23 cellular contexts compared by ENCODE assay signal in the genomic region with DNA sequence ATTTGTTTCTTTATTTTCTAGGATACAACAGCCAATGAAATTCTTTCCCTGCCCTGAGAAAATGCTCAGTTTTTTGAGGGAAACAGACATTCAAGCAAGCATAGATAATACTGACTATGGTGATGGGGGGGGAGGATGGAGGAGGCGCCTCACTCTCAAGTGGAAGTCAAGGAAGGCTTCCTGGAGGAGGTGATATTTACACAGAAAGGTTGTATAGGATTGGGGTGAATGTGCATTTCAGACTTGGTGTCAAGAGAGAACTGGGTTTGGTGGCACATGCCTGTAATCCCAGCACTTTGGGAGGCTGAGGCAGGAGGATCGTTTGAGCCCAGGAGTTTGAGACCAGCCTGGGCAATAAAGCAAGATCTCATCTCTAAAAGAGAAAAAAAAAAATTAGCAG. TPM values are rescaled to one million over a fixed set of nuclear protein-coding genes. Genes with fewer than 3 reads are reported as not detected.
DNase-seq lines count a peak whose midpoint lies in the region; ATAC-seq, FAIRE-seq and TF ChIP-seq lines count a peak whose summit lies in the region.
"Had no signal": no experiment of that assay in that cellular context is flagged by ENCODE, and none has a peak within 500 bp of the region (broad histone marks: within the 10 kb centered on the region; RNA-seq: fewer than 3 reads in every experiment).

No MANE protein-coding gene starts in this region.

- no peak for ATAC-seq in A549
- no peak for ATAC-seq in central memory CD8-positive, alpha-beta T cell (replicated peaks; ENCODE audit: extremely low read depth, poor library complexity, severe bottlenecking)
- ATAC-seq: CD8-positive, alpha-beta T cell; GM12878 had no signal

- no peak overlapping the region for H3K4me2 ChIP-seq in A549
- H3K4me2 ChIP-seq: BLaER1 had no signal

- no peak for TF ChIP-seq EP300 in A549 (IDR thresholded peaks at IDR 0.05)

- no peak for TF ChIP-seq POLR2A in A549 (IDR thresholded peaks at IDR 0.05; ENCODE audit: low read length)

- TF ChIP-seq CTCF in A549 (IDR thresholded peaks at IDR 0.05) (no peak), CD14-positive monocyte (IDR thresholded peaks at IDR 0.05) (no peak)

- CTCF ChIA-PET in A549 (lab: Yijun Ruan, JAX), result interaction anchor here (4.7 kb wide), 1 partner anchor 11 kb away, joined by 17 read pairs; no protein-coding TSS in a partner anchor
- CTCF ChIA-PET in CD4-positive, alpha-beta memory T cell (lab: Charles Lee; ENCODE audit: partially characterized antibody), result interaction anchor here (0.8 to 1.6 kb wide), 2 partner anchors 12 kb away, joined by 6 to 9 read pairs; no protein-coding TSS in a partner anchor

- H3K36me3 Mint-ChIP-seq in CD4-positive, alpha-beta memory T cell, result no peaks in the 10 kb centered on the region
- peaks cover 11% of the 10 kb centered on the region for H3K36me3 Mint-ChIP-seq in central memory CD8-positive, alpha-beta T cell (ENCODE audit: insufficient read depth)
- peaks cover 4 to 7% of the 10 kb centered on the region in 2 donors for H3K36me3 Mint-ChIP-seq in CD14-positive monocyte
- H3K36me3 Mint-ChIP-seq: CD8-positive, alpha-beta T cell had no signal

- no peak for DNase-seq in A549 (ENCODE audit: low read depth in 1 of 2, low spot score in 1 of 2)
- no peak for DNase-seq in CD4-positive, alpha-beta memory T cell
- DNase-seq in central memory CD8-positive, alpha-beta T cell (ENCODE audit: low spot score in 2 of 2), result no peak
- no peak for DNase-seq in NOMO-1 (lab: John Stamatoyannopoulos, UW; ENCODE audit: unreplicated experiment in 2 of 2)
- no peak for DNase-seq in CD14-positive monocyte (ENCODE audit: low spot score)
- no peak for DNase-seq in activated CD4-positive, alpha-beta T cell treated with anti-CD3 and anti-CD28 coated beads for 1 hour
- DNase-seq: ACHN; BE2C; C1 segment of cervical spinal cord; Caco-2; Calu3; CD8-positive, alpha-beta T cell; DMS79 treated with DMSO at 0.1 percent for 48 hours; GF-D8 had no signal

- peak overlapping the region in 1 of 8 donors; percentile 27 for H3K4me3 Mint-ChIP-seq in CD4-positive, alpha-beta memory T cell
- H3K4me3 Mint-ChIP-seq in central memory CD8-positive, alpha-beta T cell, result no peak overlapping the region
- no peak overlapping the region for H3K4me3 Mint-ChIP-seq in CD14-positive monocyte
- H3K4me3 Mint-ChIP-seq: CD8-positive, alpha-beta T cell had no signal

- H3K27ac Mint-ChIP-seq in CD4-positive, alpha-beta memory T cell, result peak overlapping the region in 4 of 7 donors; percentile 25 to 57 (median 49)
- peak overlapping the region; percentile 32 for H3K27ac Mint-ChIP-seq in central memory CD8-positive, alpha-beta T cell (ENCODE audit: low read depth)
- H3K27ac Mint-ChIP-seq in CD14-positive monocyte, result peak overlapping the region in 1 of 7 donors; percentile 51

- no peaks in the 10 kb centered on the region for H3K27me3 Mint-ChIP-seq in CD4-positive, alpha-beta memory T cell
- peaks cover 20% of the 10 kb centered on the region for H3K27me3 Mint-ChIP-seq in central memory CD8-positive, alpha-beta T cell
- peaks cover 5 to 16% (median 8%) of the 10 kb centered on the region in 3 donors for H3K27me3 Mint-ChIP-seq in CD14-positive monocyte (ENCODE audit: low read depth in 3 of 3)

- H3K4me1 ChIP-seq in A549, result no peaks in the 10 kb centered on the region
- H3K4me1 ChIP-seq in CD4-positive, alpha-beta memory T cell (ENCODE audit: insufficient read depth, low read length), result no peaks in the 10 kb centered on the region
- H3K4me1 ChIP-seq: BE2C, Caco-2 had no signal

- POLR2A ChIA-PET in A549 (lab: Yijun Ruan, JAX), result interaction anchor here (0.6 kb wide), 1 partner anchor 1292 kb away, joined by 5 read pairs; no protein-coding TSS in a partner anchor
- POLR2A ChIA-PET in CD4-positive, alpha-beta memory T cell (lab: Charles Lee; ENCODE audit: partially characterized antibody), result interaction anchor here (3.1 kb wide), 1 partner anchor 15 kb away, joined by 15 read pairs; no protein-coding TSS in a partner anchor

- H3K4me1 Mint-ChIP-seq in CD4-positive, alpha-beta memory T cell, result peaks cover 0 to 11% (median 5%) of the 10 kb centered on the region in 4 donors
- no peaks in the 10 kb centered on the region for H3K4me1 Mint-ChIP-seq in central memory CD8-positive, alpha-beta T cell
- peaks cover 38% of the 10 kb centered on the region for H3K4me1 Mint-ChIP-seq in CD14-positive monocyte

- no peak overlapping the region for H3K27ac ChIP-seq in A549
- H3K27ac ChIP-seq in CD4-positive, alpha-beta memory T cell (ENCODE audit: low read depth, low read length), result no peak overlapping the region
- H3K27ac ChIP-seq: 22Rv1, BLaER1 had no signal

- TF ChIP-seq RAD21 in A549 (conservative IDR thresholded peaks at IDR 0.05 in 1 of 2, IDR thresholded peaks at IDR 0.05 in 1 of 2), result no peak

- H3K9me3 Mint-ChIP-seq in CD4-positive, alpha-beta memory T cell, result peaks cover 0 to 5% (median 0%) of the 10 kb centered on the region in 8 donors
- no peaks in the 10 kb centered on the region for H3K9me3 Mint-ChIP-seq in central memory CD8-positive, alpha-beta T cell
- H3K9me3 Mint-ChIP-seq in CD14-positive monocyte, result peaks cover 7 to 14% (median 9%) of the 10 kb centered on the region in 7 donors

- H3K36me3 ChIP-seq in CD4-positive, alpha-beta memory T cell (ENCODE audit: insufficient read depth, low read length), result no peaks in the 10 kb centered on the region
- H3K36me3 ChIP-seq: BE2C, BLaER1 had no signal

- no peak for FAIRE-seq in A549 (lab: Jason Lieb, UNC)
- FAIRE-seq: D721Med, G401.6, GM12878, GM12892, GM18507 had no signal

- no peak overlapping the region for H3K4me3 ChIP-seq in A549
- H3K4me3 ChIP-seq in CD4-positive, alpha-beta memory T cell (ENCODE audit: low read length in 2 of 2), result no peak overlapping the region
- H3K4me3 ChIP-seq: BLaER1, GM12878 had no signal

- H3K27me3 ChIP-seq in CD4-positive, alpha-beta memory T cell (ENCODE audit: insufficient read depth, low read length), result no peaks in the 10 kb centered on the region
- H3K27me3 ChIP-seq: BE2C, BLaER1 had no signal

- intact Hi-C loops in CD4-positive, alpha-beta memory T cell (cut with micrococcal nuclease), result no loop called here
- intact Hi-C loops in CD14-positive monocyte (cut with micrococcal nuclease), result no loop called here

- peaks cover 4% of the 10 kb centered on the region; the same call in 1 of the 3 replicates for H3K9me3 ChIP-seq in A549
- H3K9me3 ChIP-seq in CD4-positive, alpha-beta memory T cell (ENCODE audit: control insufficient read depth in 1 of 2, low read length in 2 of 2), result no peaks in the 10 kb centered on the region
- H3K9me3 ChIP-seq: BE2C, Caco-2 had no signal

- 0% methylated on average over 2 of the region's 2 CpGs for WGBS in A549 (ENCODE audit: missing lambda C conversion rate)

TF ChIP-seq in A549, 52 proteins besides CTCF, POLR2A, EP300 and RAD21:
- TF ChIP-seq, protein P1, sequence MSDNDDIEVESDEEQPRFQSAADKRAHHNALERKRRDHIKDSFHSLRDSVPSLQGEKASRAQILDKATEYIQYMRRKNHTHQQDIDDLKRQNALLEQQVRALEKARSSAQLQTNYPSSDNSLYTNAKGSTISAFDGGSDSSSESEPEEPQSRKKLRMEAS (IDR thresholded peaks at IDR 0.05), result no peak
- TF ChIP-seq ZFP36 (IDR thresholded peaks at IDR 0.05; ENCODE audit: borderline replicate concordance, partially characterized antibody), result peak; percentile 63

RNA-seq across cellular contexts. Expression of a gene that starts 12.2 kb away (rescaled TPM):
- polyA plus RNA-seq in A549 (2011; rRNA removed), result 3.6 and 4.2 TPM in 2 replicates
- 2.4 and 3.9 TPM in 2 replicates for polyA plus RNA-seq in A549 (2012; cell fraction: cytosol; rRNA removed)
- 2.0 and 3.8 TPM in 2 replicates for polyA plus RNA-seq in A549 (2012; cell fraction: nucleus; rRNA removed)
- 4.8 to 6.6 TPM (median 5.0 TPM) in 3 replicates for polyA plus RNA-seq in A549 (2017; fragmentation: RNase III; extraction: RNeasy Plus Mini Kit Qiagen cat#74134 plus additional on column Dnase treatment)
- polyA minus RNA-seq in A549 (2011; rRNA and poly(A)+ RNA removed), result 2.7 and 3.3 TPM in 2 replicates
- 10 to 100 TPM in 1 of 2 experiments, 1 to 10 TPM in 1; 8.5 to 10.0 TPM for total RNA-seq in CD4-positive, alpha-beta memory T cell
- 10 to 100 TPM in 1 of 2 donors, 1 to 10 TPM in 1; 2.9 to 10.6 TPM for polyA plus RNA-seq in CD4-positive, alpha-beta memory T cell
- polyA plus RNA-seq in CD14-positive monocyte, result 10 to 100 TPM; 13.9 to 37.7 TPM
- total RNA-seq: A673, Caco-2, Calu3 had no signal
- polyA plus RNA-seq: AG04450 had no signal
